1 cellular context compared by ENCODE assay signal in genomic region chr17:57011482-57012015, GRCh38.
TF ChIP-seq lines count a peak whose summit lies in the region.

No MANE protein-coding gene starts in this region.

TF ChIP-seq in GM23338, 12 proteins besides CTCF, POLR2A, EP300 and RAD21 (continued from another document):
- no peak for TF ChIP-seq ZNF462 (CRISPR knock-in tag; IDR thresholded peaks at IDR 0.05)
- no peak for TF ChIP-seq ZNF331 (CRISPR knock-in tag; IDR thresholded peaks at IDR 0.05; ENCODE audit: low read depth)
- no peak for TF ChIP-seq CREB1 (CRISPR knock-in tag; IDR thresholded peaks at IDR 0.05; ENCODE audit: low read depth)
- no peak for TF ChIP-seq ZNF114 (CRISPR knock-in tag; IDR thresholded peaks at IDR 0.05)
- TF ChIP-seq NANOG (IDR thresholded peaks at IDR 0.05; ENCODE audit: borderline replicate concordance): no peak
- TF ChIP-seq POLR2AphosphoS5 (IDR thresholded peaks at IDR 0.05; ENCODE audit: low read depth): no peak
TF ChIP-seq in GM23338: peak in this region for 0.
